18 cellular contexts compared by ENCODE assay signal in the genomic region with DNA sequence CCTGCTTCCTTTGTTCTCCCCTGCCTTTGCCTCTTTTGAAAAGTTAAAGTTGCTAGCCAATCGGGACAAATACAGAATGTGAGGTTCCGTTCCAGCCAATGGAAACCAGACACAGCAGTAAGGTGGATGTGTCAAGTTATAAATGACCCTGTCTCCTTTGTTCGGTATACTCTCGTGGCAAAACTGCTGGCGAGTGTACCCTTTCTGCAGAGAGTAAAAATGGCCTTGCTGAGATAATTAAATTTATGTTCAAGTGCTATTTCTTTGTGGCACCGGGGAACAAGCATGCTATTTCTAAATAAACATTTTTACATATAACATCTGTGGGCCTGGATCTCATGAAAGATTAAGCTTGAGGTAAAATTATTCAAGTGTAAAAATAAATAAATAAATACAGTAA. TPM values are rescaled to one million over a fixed set of nuclear protein-coding genes. Genes with fewer than 3 reads are reported as not detected.
DNase-seq lines count a peak whose midpoint lies in the region; ATAC-seq, FAIRE-seq and TF ChIP-seq lines count a peak whose summit lies in the region.
"Had no signal": no experiment of that assay in that cellular context is flagged by ENCODE, and none has a peak within 500 bp of the region (broad histone marks: within the 10 kb centered on the region; RNA-seq: fewer than 3 reads in every experiment).

No MANE protein-coding gene starts in this region.

- H3K79me1 ChIP-seq in H1 (ENCODE audit: low read depth, low read length) = no peaks in the 10 kb centered on the region; the same call in 1 of the 2 replicates

- H3K36me3 Mint-ChIP-seq in GM23338 (ENCODE audit: low read depth) = peaks cover 49% of the 10 kb centered on the region
- H3K36me3 Mint-ChIP-seq in nephron progenitor cell (ENCODE audit: low read depth) = peaks cover 54% of the 10 kb centered on the region
- peaks cover 23 to 39% (median 38%) of the 10 kb centered on the region in 3 donors for H3K36me3 Mint-ChIP-seq in immature natural killer cell

- no peak overlapping the region for H2BK12ac ChIP-seq in H1 (ENCODE audit: low read depth, low read length)

- no peak overlapping the region for H3K56ac ChIP-seq in H1 (replicated peaks; ENCODE audit: insufficient read length, low read depth, low read length)

- TF ChIP-seq RAD21 in H1 (IDR thresholded peaks at IDR 0.05 in 1 of 2, conservative IDR thresholded peaks at IDR 0.05 in 1 of 2; ENCODE audit: low read depth in 2 of 2, low read length in 2 of 2) = no peak

- no peaks in the 10 kb centered on the region for H3K9me2 ChIP-seq in GM23338 (ENCODE audit: insufficient read depth)

- no peak overlapping the region for H3K4ac ChIP-seq in H1 (replicated peaks; ENCODE audit: insufficient read length, low read depth, low read length)

- H3K9me3 ChIP-seq in H1 (ENCODE audit: insufficient read depth in 2 of 2, low read depth in 1 of 2, low read length in 1 of 2) = no peaks in the 10 kb centered on the region
- H3K9me3 ChIP-seq in small intestine (ENCODE audit: control insufficient read depth, low read depth) = no peaks in the 10 kb centered on the region
- H3K9me3 ChIP-seq: HAP-1 had no signal

- FAIRE-seq in H1 (lab: Jason Lieb, UNC) (peak; percentile 57), small intestine (lab: Jason Lieb, UNC) (no peak)
- FAIRE-seq: G401.6 had no signal

- H3K27me3 ChIP-seq in GM23338 (ENCODE audit: insufficient read depth) (no peaks in the 10 kb centered on the region), H1 (replicated peaks in 1 of 4; ENCODE audit: control insufficient read depth in 3 of 4, extremely low read depth in 1 of 4, insufficient read depth in 3 of 4, low read length in 3 of 4) (no peaks in the 10 kb centered on the region), small intestine (ENCODE audit: control insufficient read depth in 2 of 2, insufficient read depth in 2 of 2, low read length in 2 of 2) (no peaks in the 10 kb centered on the region)
- H3K27me3 ChIP-seq: BLaER1 treated with 17β-estradiol and CSF1 and Interleukin-3, amounts not matched to agents 10 nM and 100 nM had no signal

- CTCF ChIA-PET in H1 (lab: Charles Lee; ENCODE audit: partially characterized antibody) = no interaction called here

- H4K20me1 ChIP-seq in GM23338 (replicated peaks; ENCODE audit: insufficient read depth) = no peaks in the 10 kb centered on the region; the same call in 1 of the 2 replicates
- H4K20me1 ChIP-seq in H1 (replicated peaks in 1 of 2; ENCODE audit: control insufficient read depth in 1 of 2, insufficient read depth in 2 of 2, low read length in 2 of 2) = no peaks in the 10 kb centered on the region
- H4K20me1 ChIP-seq: BLaER1 treated with 17β-estradiol and CSF1 and Interleukin-3, amounts not matched to agents 10 nM and 100 nM had no signal

- H3K9me3 Mint-ChIP-seq in GM23338 (peaks cover 20% of the 10 kb centered on the region), nephron progenitor cell (peaks cover 11% of the 10 kb centered on the region), immature natural killer cell (peaks cover 0 to 2% (median 0%) of the 10 kb centered on the region in 6 donors)

- H3K4me3 ChIP-seq in GM23338 = no peak overlapping the region
- no peak overlapping the region for H3K4me3 ChIP-seq in H1 (ENCODE audit: extremely low read depth in 1 of 4, insufficient read depth in 2 of 4, low read depth in 3 of 4, low read length in 4 of 4)
- H3K4me3 ChIP-seq in small intestine (ENCODE audit: low read depth in 1 of 2, low read length in 2 of 2) = no peak overlapping the region
- H3K4me3 ChIP-seq: BLaER1 treated with 17β-estradiol and CSF1 and Interleukin-3, amounts not matched to agents 10 nM and 100 nM; HAP-1 had no signal

- no peaks in the 10 kb centered on the region for H3K79me2 ChIP-seq in GM23338 (replicated peaks; ENCODE audit: insufficient read depth)
- H3K79me2 ChIP-seq in H1 (ENCODE audit: control insufficient read depth in 1 of 2, insufficient read depth in 2 of 2, low read length in 2 of 2) = no peaks in the 10 kb centered on the region

- TF ChIP-seq CTCF in GM23338 (conservative IDR thresholded peaks at IDR 0.05; ENCODE audit: low read depth in 2 of 2) (no peak), VCaP (conservative IDR thresholded peaks at IDR 0.05) (no peak), H1 (IDR thresholded peaks at IDR 0.05; ENCODE audit: control extremely low read depth in 1 of 3, insufficient read depth in 1 of 3, low read depth in 1 of 3, low read length in 3 of 3) (no peak), nephron progenitor cell (IDR thresholded peaks at IDR 0.05) (no peak)

- H3K36me3 ChIP-seq in GM23338 (ENCODE audit: insufficient read depth) = peaks cover 29% of the 10 kb centered on the region
- H3K36me3 ChIP-seq in H1 (ENCODE audit: control insufficient read depth in 2 of 4, insufficient read depth in 4 of 4, low read length in 3 of 4) = peaks cover 0 to 47% (median 13%) of the 10 kb centered on the region in 4 experiments; a peak in 5 of 8 replicates
- peaks cover 2 to 12% of the 10 kb centered on the region in 2 donors for H3K36me3 ChIP-seq in small intestine (ENCODE audit: control insufficient read depth in 2 of 2, insufficient read depth in 2 of 2, low read length in 2 of 2)

- ATAC-seq in GM23338 = no peak
- ATAC-seq: CD8-positive, alpha-beta T cell had no signal

- no peak for TF ChIP-seq EP300 in H1 (IDR thresholded peaks at IDR 0.05; ENCODE audit: borderline replicate concordance in 1 of 2, low read depth in 2 of 2, low read length in 2 of 2)

- no peak overlapping the region for H2BK15ac ChIP-seq in H1 (ENCODE audit: low read length)

- no peak overlapping the region for H2BK5ac ChIP-seq in H1 (ENCODE audit: low read depth, low read length)

- H2BK120ac ChIP-seq in H1 (replicated peaks; ENCODE audit: low read depth, low read length) = no peak overlapping the region

- 88% methylated on average over 6 of the region's 6 CpGs; no CpG with 5 or more reads in 1 of the 2 experiments for WGBS in H1 (ENCODE audit: extremely low coverage in 1 of 2, insufficient coverage in 1 of 2, insufficient read length in 1 of 2, insufficient replicate concordance in 2 of 2, low coverage in 1 of 2, low lambda C conversion rate in 2 of 2, missing lambda C conversion rate in 1 of 2), 2 experiments
- 94 to 98% (median 97%) methylated on average over 6 of the region's 6 CpGs for WGBS in small intestine, 3 donors

- H3K4me2 ChIP-seq in GM23338 = no peak overlapping the region
- H3K4me2 ChIP-seq in H1 (ENCODE audit: insufficient read depth in 1 of 2, low read depth in 2 of 2, low read length in 2 of 2) = no peak overlapping the region
- H3K4me2 ChIP-seq: BLaER1 treated with 17β-estradiol and CSF1 and Interleukin-3, amounts not matched to agents 10 nM and 100 nM had no signal

- H3K27ac ChIP-seq in GM23338 (ENCODE audit: low read depth) (no peak overlapping the region), VCaP (peak overlapping the region; percentile 68; the same call in 1 of the 2 replicates), H1 (ENCODE audit: low read depth, low read length) (no peak overlapping the region), small intestine (ENCODE audit: low read depth in 1 of 2, low read length in 1 of 2) (no peak overlapping the region)
- H3K27ac ChIP-seq: BLaER1 treated with 17β-estradiol and CSF1 and Interleukin-3, amounts not matched to agents 10 nM and 100 nM had no signal

- POLR2A ChIA-PET in H1 (lab: Charles Lee; ENCODE audit: partially characterized antibody) = no interaction called here

- H3K27ac Mint-ChIP-seq in GM23338 = no peak overlapping the region
- H3K27ac Mint-ChIP-seq in nephron progenitor cell = peak overlapping the region; percentile 58
- no peak overlapping the region for H3K27ac Mint-ChIP-seq in immature natural killer cell
- H3K27ac Mint-ChIP-seq: B cell; CD8-positive, alpha-beta T cell had no signal

- no peak overlapping the region for H4K91ac ChIP-seq in H1 (replicated peaks; ENCODE audit: insufficient read length, low read length)

- no peaks in the 10 kb centered on the region for H3F3A ChIP-seq in GM23338 (replicated peaks; ENCODE audit: low read depth)

- H3K27me3 Mint-ChIP-seq in GM23338 (ENCODE audit: insufficient read depth, low read depth, poor library complexity) = no peaks in the 10 kb centered on the region
- no peaks in the 10 kb centered on the region for H3K27me3 Mint-ChIP-seq in nephron progenitor cell (ENCODE audit: low read depth, poor library complexity)
- no peaks in the 10 kb centered on the region for H3K27me3 Mint-ChIP-seq in immature natural killer cell (ENCODE audit: low read depth in 3 of 3)
- H3K27me3 Mint-ChIP-seq: B cell had no signal

- H3K4me1 Mint-ChIP-seq in GM23338 = no peaks in the 10 kb centered on the region
- no peaks in the 10 kb centered on the region for H3K4me1 Mint-ChIP-seq in nephron progenitor cell
- peaks cover 7 to 10% of the 10 kb centered on the region in 2 donors for H3K4me1 Mint-ChIP-seq in immature natural killer cell

- no peak for TF ChIP-seq POLR2A in H1 (IDR thresholded peaks at IDR 0.05; ENCODE audit: control extremely low read depth in 1 of 2, low read depth in 2 of 2, low read length in 2 of 2)

- DNase-seq in GM23338 (ENCODE audit: low spot score) (peak; percentile 13), H1 (ENCODE audit: low read depth in 1 of 2, low spot score in 2 of 2) (no peak), nephron progenitor cell (no peak), small intestine (no peak), immature natural killer cell (no peak), HuH-7.5 (ENCODE audit: low spot score) (no peak)
- DNase-seq: Calu3; CD8-positive, alpha-beta T cell; DMS 273 treated with DMSO at 0.1 percent for 48 hours; DMS53; DND-41; EL; GOT3 had no signal

- no peak overlapping the region for H3K14ac ChIP-seq in H1 (ENCODE audit: insufficient read length)

- H4K5ac ChIP-seq in H1 (ENCODE audit: insufficient read length, low read depth, low read length) = no peak overlapping the region

- H3K4me1 ChIP-seq in GM23338 (ENCODE audit: insufficient read depth) (no peaks in the 10 kb centered on the region), H1 (replicated peaks in 1 of 4; ENCODE audit: control insufficient read depth in 3 of 4, insufficient read depth in 4 of 4, low read length in 3 of 4) (no peaks in the 10 kb centered on the region), small intestine (ENCODE audit: control insufficient read depth in 2 of 2, insufficient read depth in 1 of 2, low read depth in 1 of 2, low read length in 1 of 2) (peaks cover 0 to 2% of the 10 kb centered on the region in 2 donors)

- no peak overlapping the region for H2AK5ac ChIP-seq in H1 (ENCODE audit: low read depth, low read length)

- H3K18ac ChIP-seq in H1 (ENCODE audit: extremely low read depth, low read length) = no peak overlapping the region

- no peaks in the 10 kb centered on the region for H3K23me2 ChIP-seq in H1 (ENCODE audit: low read depth, low read length)

- H3K9ac ChIP-seq in H1 (replicated peaks in 1 of 4; ENCODE audit: extremely low read depth in 1 of 4, low read depth in 3 of 4, low read length in 3 of 4) = no peak overlapping the region
- H3K9ac ChIP-seq: BLaER1 treated with 17β-estradiol and CSF1 and Interleukin-3, amounts not matched to agents 10 nM and 100 nM had no signal

- no peak overlapping the region for H4K8ac ChIP-seq in H1 (ENCODE audit: extremely low read depth, insufficient read depth, low read length)

- H3K23ac ChIP-seq in H1 (ENCODE audit: insufficient read length) = no peak overlapping the region

- no peak overlapping the region for H2BK20ac ChIP-seq in H1 (ENCODE audit: low read length)

- H3K4me3 Mint-ChIP-seq in GM23338 = no peak overlapping the region
- no peak overlapping the region for H3K4me3 Mint-ChIP-seq in nephron progenitor cell
- H3K4me3 Mint-ChIP-seq in immature natural killer cell = no peak overlapping the region
- H3K4me3 Mint-ChIP-seq: B cell; CD8-positive, alpha-beta T cell had no signal

- H2AFZ ChIP-seq in GM23338 = no peak overlapping the region
- H2AFZ ChIP-seq in H1 (ENCODE audit: low read length) = no peak overlapping the region

RNA-seq across cellular contexts. Expression of a gene that starts 50.2 kb away (rescaled TPM):
- 29.6 and 31.8 TPM in 2 replicates for total RNA-seq in GM23338 (2014; rRNA removed; shearing (Covaris generic))
- polyA plus RNA-seq in GM23338 (2016; fragmentation: Nextera tagmentation; extraction: Ambion mirVana) (33.9 and 38.5 TPM in 2 replicates), H1 (2011; rRNA removed) (4.9 and 10.2 TPM in 2 replicates), small intestine (10 to 100 TPM; 23.0 to 26.4 (median 25.4) TPM), immature natural killer cell (10 to 100 TPM; 16.5 to 24.7 (median 22.1) TPM)
- 38.5 and 40.5 TPM in 2 replicates for total RNA-seq in H1 (2021; fragmentation: NEBNext Ultra II Directional; extraction: Animal tissue kit (Norgen Biotek cat#: 25700))
- polyA plus RNA-seq in H1 (2011; cell fraction: cytosol; rRNA removed) = 11.0 TPM
- 5.3 TPM for polyA plus RNA-seq in H1 (2011; cell fraction: nucleus; rRNA removed)
- polyA plus RNA-seq in H1 (2012, experiment 1 of 2) = 26.8 to 35.2 TPM (median 27.5 TPM) in 4 replicates
- polyA plus RNA-seq in H1 (2012, experiment 2 of 2) = 2.8 TPM
- 34.6 TPM for polyA plus RNA-seq in H1 (2013, experiment 1 of 2)
- polyA plus RNA-seq in H1 (2013, experiment 2 of 2) = 32.8 TPM
- polyA minus RNA-seq in H1 (2011; rRNA and poly(A)+ RNA removed) = 8.9 and 12.7 TPM in 2 replicates
- polyA minus RNA-seq in H1 (2011; cell fraction: cytosol; rRNA and poly(A)+ RNA removed) = 8.1 TPM
- polyA minus RNA-seq in H1 (2011; cell fraction: nucleus; rRNA and poly(A)+ RNA removed) = 25.7 TPM

RNA-seq across cellular contexts. Expression of a gene that starts 50.4 kb away (rescaled TPM):
- total RNA-seq in GM23338 (2014; rRNA removed; shearing (Covaris generic)) = 53.1 and 64.9 TPM in 2 replicates
- polyA plus RNA-seq in GM23338 (2016; fragmentation: Nextera tagmentation; extraction: Ambion mirVana) (78.4 and 80.7 TPM in 2 replicates), H1 (2011; rRNA removed) (18.1 and 35.9 TPM in 2 replicates), small intestine (10 to 100 TPM in 2 of 3 donors, 1 to 10 TPM in 1; 9.5 to 22.8 (median 12.9) TPM), immature natural killer cell (10 to 100 TPM; 20.3 to 26.7 (median 24.0) TPM)
- 54.4 and 60.9 TPM in 2 replicates for total RNA-seq in H1 (2021; fragmentation: NEBNext Ultra II Directional; extraction: Animal tissue kit (Norgen Biotek cat#: 25700))
- 38.0 TPM for polyA plus RNA-seq in H1 (2011; cell fraction: cytosol; rRNA removed)
- 20.2 TPM for polyA plus RNA-seq in H1 (2011; cell fraction: nucleus; rRNA removed)
- 30.9 to 46.6 TPM (median 34.8 TPM) in 4 replicates for polyA plus RNA-seq in H1 (2012, experiment 1 of 2)
- polyA plus RNA-seq in H1 (2012, experiment 2 of 2) = 12.3 TPM
- polyA plus RNA-seq in H1 (2013, experiment 1 of 2) = 49.5 TPM
- 45.9 TPM for polyA plus RNA-seq in H1 (2013, experiment 2 of 2)
- polyA minus RNA-seq in H1 (2011; rRNA and poly(A)+ RNA removed) = 47.1 and 67.3 TPM in 2 replicates
- polyA minus RNA-seq in H1 (2011; cell fraction: cytosol; rRNA and poly(A)+ RNA removed) = 26.3 TPM
- 64.7 TPM for polyA minus RNA-seq in H1 (2011; cell fraction: nucleus; rRNA and poly(A)+ RNA removed)
